Comparison of ENCODE assay signal across 9 cellular contexts in genomic region chr2:191114403-191114886, GRCh38. TPM values are rescaled to one million over a fixed set of nuclear protein-coding genes. Genes with fewer than 3 reads are reported as not detected.
A peak's percentile ranks its signal among the peaks of the same experiment; 100 is the strongest.
DNase-seq lines count a peak whose midpoint lies in the region; ATAC-seq and TF ChIP-seq lines count a peak whose summit lies in the region.
"Had no signal": no experiment of that assay in that cellular context is flagged by ENCODE, and none has a peak within 500 bp of the region (broad histone marks: within the 10 kb centered on the region; RNA-seq: fewer than 3 reads in every experiment).

No MANE protein-coding gene starts in this region.

- peaks cover 48% of the 10 kb centered on the region for H3K36me3 Mint-ChIP-seq in activated naive CD4-positive, alpha-beta T cell treated with anti-CD3 and anti-CD28 coated beads, Interleukin-2, amount 50 U/mL, for 24 hours
- H3K36me3 Mint-ChIP-seq in stimulated activated effector memory CD8-positive, alpha-beta T cell treated with anti-CD3 and anti-CD28 coated beads, Interleukin-12 subunit alpha, Interleukin-12 subunit beta, amount 100 ng/mL, for 72 hours: peaks cover 58% of the 10 kb centered on the region
- no peaks in the 10 kb centered on the region for H3K36me3 Mint-ChIP-seq in osteocyte (ENCODE audit: unreplicated experiment)
- H3K36me3 Mint-ChIP-seq: brain had no signal

- peak; percentile 48 for DNase-seq in GM10248 (ENCODE audit: extremely low spot score)
- DNase-seq in GM20000 (ENCODE audit: low spot score): peak; percentile 66
- DNase-seq in stimulated activated effector memory CD8-positive, alpha-beta T cell treated with anti-CD3 and anti-CD28 coated beads, Interleukin-12 subunit alpha, Interleukin-12 subunit beta, amount 100 ng/mL, for 72 hours (ENCODE audit: low spot score in 2 of 2): peak in 1 of 2 donors; percentile 73
- no peak for DNase-seq in osteocyte (ENCODE audit: extremely low spot score, unreplicated experiment)
- DNase-seq in NCI-H69 (lab: John Stamatoyannopoulos, UW): no peak
- no peak for DNase-seq in ecto neural progenitor cell (ENCODE audit: low spot score)

- ATAC-seq in HG03457 (IDR thresholded peaks at IDR 0.05; ENCODE audit: unreplicated experiment): peak; percentile 69
- peak; percentile 36 for ATAC-seq in stimulated activated effector memory CD8-positive, alpha-beta T cell treated with anti-CD3 and anti-CD28 coated beads, Interleukin-12 subunit alpha, Interleukin-12 subunit beta, amount 100 ng/mL, for 72 hours

- H3K27me3 Mint-ChIP-seq in activated naive CD4-positive, alpha-beta T cell treated with anti-CD3 and anti-CD28 coated beads, Interleukin-2, amount 50 U/mL, for 24 hours: no peaks in the 10 kb centered on the region
- H3K27me3 Mint-ChIP-seq in osteocyte (ENCODE audit: unreplicated experiment): no peaks in the 10 kb centered on the region

- peak overlapping the region; percentile 95 for H3K27ac Mint-ChIP-seq in activated naive CD4-positive, alpha-beta T cell treated with anti-CD3 and anti-CD28 coated beads, Interleukin-2, amount 50 U/mL, for 24 hours
- H3K27ac Mint-ChIP-seq in stimulated activated effector memory CD8-positive, alpha-beta T cell treated with anti-CD3 and anti-CD28 coated beads, Interleukin-12 subunit alpha, Interleukin-12 subunit beta, amount 100 ng/mL, for 72 hours: peak overlapping the region; percentile 88
- H3K27ac Mint-ChIP-seq in osteocyte (ENCODE audit: unreplicated experiment): no peak overlapping the region
- H3K27ac Mint-ChIP-seq: brain had no signal

- CTCF ChIA-PET in GM10248 (lab: Yijun Ruan, JAX): interaction anchor here (1.8 to 2.6 kb wide), 2 partner anchors 38 to 62 kb away, joined by 3 to 13 read pairs; no protein-coding TSS in a partner anchor

- H3K9me3 Mint-ChIP-seq in activated naive CD4-positive, alpha-beta T cell treated with anti-CD3 and anti-CD28 coated beads, Interleukin-2, amount 50 U/mL, for 24 hours: no peaks in the 10 kb centered on the region
- no peaks in the 10 kb centered on the region for H3K9me3 Mint-ChIP-seq in stimulated activated effector memory CD8-positive, alpha-beta T cell treated with anti-CD3 and anti-CD28 coated beads, Interleukin-12 subunit alpha, Interleukin-12 subunit beta, amount 100 ng/mL, for 72 hours
- H3K9me3 Mint-ChIP-seq in osteocyte (ENCODE audit: unreplicated experiment): no peaks in the 10 kb centered on the region
- H3K9me3 Mint-ChIP-seq: brain had no signal

- POLR2A ChIA-PET in GM10248 (lab: Yijun Ruan, JAX): no interaction called here

- H3K4me3 Mint-ChIP-seq in activated naive CD4-positive, alpha-beta T cell treated with anti-CD3 and anti-CD28 coated beads, Interleukin-2, amount 50 U/mL, for 24 hours: peak overlapping the region; percentile 67
- H3K4me3 Mint-ChIP-seq in stimulated activated effector memory CD8-positive, alpha-beta T cell treated with anti-CD3 and anti-CD28 coated beads, Interleukin-12 subunit alpha, Interleukin-12 subunit beta, amount 100 ng/mL, for 72 hours: peak overlapping the region; percentile 56
- H3K4me3 Mint-ChIP-seq in osteocyte (ENCODE audit: unreplicated experiment): no peak overlapping the region
- H3K4me3 Mint-ChIP-seq: brain had no signal

- TF ChIP-seq CTCF in GM10248 (IDR thresholded peaks at IDR 0.05; ENCODE audit: control extremely low read depth, extremely low read depth, low read depth, missing control alignments) (no peak), GM20000 (IDR thresholded peaks at IDR 0.05; ENCODE audit: extremely low read depth, missing control alignments) (no peak), osteocyte (IDR thresholded peaks at IDR 0.05) (no peak)

- H3K4me1 Mint-ChIP-seq in activated naive CD4-positive, alpha-beta T cell treated with anti-CD3 and anti-CD28 coated beads, Interleukin-2, amount 50 U/mL, for 24 hours: peaks cover 89% of the 10 kb centered on the region
- peaks cover 76% of the 10 kb centered on the region for H3K4me1 Mint-ChIP-seq in stimulated activated effector memory CD8-positive, alpha-beta T cell treated with anti-CD3 and anti-CD28 coated beads, Interleukin-12 subunit alpha, Interleukin-12 subunit beta, amount 100 ng/mL, for 72 hours
- H3K4me1 Mint-ChIP-seq in osteocyte (ENCODE audit: unreplicated experiment): no peaks in the 10 kb centered on the region
- H3K4me1 Mint-ChIP-seq: brain had no signal

RNA-seq across cellular contexts. Expression of gene STAT4, which starts 36.3 kb away (rescaled TPM):
- total RNA-seq in osteocyte: 0.47 and 1.3 TPM in 2 replicates

Comparison
In these comparisons a context has a peak if more than half of its experiments do, and no peak if none do; other contexts are left out.
1. DNase-seq: peak in GM10248 (single experiment) and GM20000 (single experiment); none in osteocyte (single experiment), NCI-H69 (single experiment) and ecto neural progenitor cell (single experiment).